ENCODE assay signal across 33 cellular contexts in genomic region chr2:144854596-144854995, GRCh38.
DNase-seq lines count a peak whose midpoint lies in the region; ATAC-seq, FAIRE-seq and TF ChIP-seq lines count a peak whose summit lies in the region.
"Had no signal": no experiment of that assay in that cellular context is flagged by ENCODE, and none has a peak within 500 bp of the region (broad histone marks: within the 10 kb centered on the region; RNA-seq: fewer than 3 reads in every experiment).

No MANE protein-coding gene starts in this region.

- BruUV-seq in PC-9 (replicated peaks; lab: Mats Ljungman, UMichigan) (no TSS peak), K562 (replicated peaks; lab: Mats Ljungman, UMichigan) (no TSS peak)

- ATAC-seq in K562 (no peak), GM23338 (no peak)
- ATAC-seq: A549; CD8-positive, alpha-beta T cell had no signal

- H3K36me3 ChIP-seq in PC-9 (ENCODE audit: low read depth) (no peaks in the 10 kb centered on the region), K562 (ENCODE audit: control insufficient read depth, insufficient read depth, low read length) (no peaks in the 10 kb centered on the region), GM23338 (ENCODE audit: insufficient read depth) (no peaks in the 10 kb centered on the region)
- H3K36me3 ChIP-seq: BE2C; BLaER1; BLaER1 treated with 17β-estradiol and CSF1 and Interleukin-3, amounts not matched to agents 10 nM and 100 nM had no signal

- no peak overlapping the region for H3K4me3 Mint-ChIP-seq in GM23338
- H3K4me3 Mint-ChIP-seq: B cell; CD14-positive monocyte; CD4-positive, alpha-beta memory T cell; CD4-positive, alpha-beta T cell; CD8-positive, alpha-beta memory T cell; CD8-positive, alpha-beta T cell had no signal

- H3K9me2 ChIP-seq in PC-9 (ENCODE audit: insufficient read depth) (no peaks in the 10 kb centered on the region), GM23338 (ENCODE audit: insufficient read depth) (no peaks in the 10 kb centered on the region)

- H3F3A ChIP-seq in PC-9 (ENCODE audit: insufficient read depth, low read depth) (no peaks in the 10 kb centered on the region), GM23338 (replicated peaks; ENCODE audit: low read depth) (no peaks in the 10 kb centered on the region)

- in situ Hi-C loops in K562 (cut with MboI), result no loop called here

- no peaks in the 10 kb centered on the region for H3K4me1 ChIP-seq in PC-9 (replicated peaks; ENCODE audit: insufficient read depth)
- H3K4me1 ChIP-seq in K562 (replicated peaks in 1 of 2; ENCODE audit: control insufficient read depth in 2 of 2, insufficient read depth in 2 of 2, low read length in 2 of 2), result no peaks in the 10 kb centered on the region
- H3K4me1 ChIP-seq in GM23338 (ENCODE audit: insufficient read depth), result no peaks in the 10 kb centered on the region; the same call in 1 of the 2 replicates
- H3K4me1 ChIP-seq: A549; BE2C; BLaER1; BLaER1 treated with 17β-estradiol and CSF1 and Interleukin-3, amounts not matched to agents 10 nM and 100 nM; Caco-2 had no signal

- H3K27ac ChIP-seq in PC-9, result no peak overlapping the region
- no peak overlapping the region for H3K27ac ChIP-seq in K562 (ENCODE audit: extremely low read depth, low read depth, low read length)
- no peak overlapping the region for H3K27ac ChIP-seq in GM23338 (ENCODE audit: low read depth)
- H3K27ac ChIP-seq: 22Rv1; A549; BLaER1; BLaER1 treated with 17β-estradiol and CSF1 and Interleukin-3, amounts not matched to agents 10 nM and 100 nM; C4-2B had no signal

- H2AFZ ChIP-seq in PC-9 (peak overlapping the region; percentile 67), K562 (ENCODE audit: low read depth, low read length) (no peak overlapping the region), GM23338 (no peak overlapping the region)

- no peaks in the 10 kb centered on the region for H3K9me1 ChIP-seq in K562 (ENCODE audit: control insufficient read depth, insufficient read depth, low read length)

- CTCF ChIA-PET in PC-9 (lab: Charles Lee), result no interaction called here
- CTCF ChIA-PET in K562 (lab: Yijun Ruan, JAX; ENCODE audit: low intra/inter-chr PET ratio), result no interaction called here

- TF ChIP-seq CTCF in PC-9 (conservative IDR thresholded peaks at IDR 0.05), result no peak
- TF ChIP-seq CTCF in K562 (IDR thresholded peaks at IDR 0.05 in 2 of 3, conservative IDR thresholded peaks at IDR 0.05 in 1 of 3; ENCODE audit: insufficient read depth in 2 of 3, low read depth in 1 of 3, low read length in 3 of 3), result no peak
- no peak for TF ChIP-seq CTCF in GM23338 (conservative IDR thresholded peaks at IDR 0.05; ENCODE audit: low read depth in 2 of 2)

- no peaks in the 10 kb centered on the region for H3K27me3 ChIP-seq in PC-9 (ENCODE audit: insufficient read depth, low read depth)
- H3K27me3 ChIP-seq in K562 (ENCODE audit: control insufficient read depth in 2 of 2, insufficient read depth in 2 of 2, low read length in 2 of 2), result no peaks in the 10 kb centered on the region
- H3K27me3 ChIP-seq in GM23338 (ENCODE audit: insufficient read depth), result no peaks in the 10 kb centered on the region
- H3K27me3 ChIP-seq: BE2C; BLaER1; BLaER1 treated with 17β-estradiol and CSF1 and Interleukin-3, amounts not matched to agents 10 nM and 100 nM had no signal

- no peaks in the 10 kb centered on the region for H3K36me3 Mint-ChIP-seq in GM23338 (ENCODE audit: low read depth)
- H3K36me3 Mint-ChIP-seq: CD4-positive, alpha-beta memory T cell; CD4-positive, CD25-positive, alpha-beta regulatory T cell; CD8-positive, alpha-beta memory T cell; CD8-positive, alpha-beta T cell had no signal

- H3K4me1 Mint-ChIP-seq in GM23338, result peaks cover 16% of the 10 kb centered on the region
- H3K4me1 Mint-ChIP-seq: CD14-positive monocyte; CD4-positive, alpha-beta memory T cell; CD4-positive, CD25-positive, alpha-beta regulatory T cell had no signal

- H3K27me3 Mint-ChIP-seq in GM23338 (ENCODE audit: insufficient read depth, low read depth, poor library complexity), result no peaks in the 10 kb centered on the region
- H3K27me3 Mint-ChIP-seq: B cell; CD4-positive, alpha-beta memory T cell; CD4-positive, alpha-beta T cell; CD4-positive, CD25-positive, alpha-beta regulatory T cell; CD8-positive, alpha-beta memory T cell had no signal

- no peak for FAIRE-seq in K562 (lab: Jason Lieb, UNC)
- FAIRE-seq: A204.1, A549, D721Med had no signal

- H3K9me3 ChIP-seq in PC-9 (ENCODE audit: insufficient read depth, low read depth) (no peaks in the 10 kb centered on the region), K562 (replicated peaks; ENCODE audit: control insufficient read depth, insufficient read depth, low read depth, low read length) (no peaks in the 10 kb centered on the region; the same call in 1 of the 2 replicates)
- H3K9me3 ChIP-seq: BE2C, Caco-2 had no signal

- no peak for TF ChIP-seq POLR2A in K562 (conservative IDR thresholded peaks at IDR 0.05)

- WGBS in K562 (ENCODE audit: insufficient coverage, low coverage, missing lambda C conversion rate), result 55% methylated on average over 4 of the region's 4 CpGs

- H3K4me2 ChIP-seq in PC-9 (no peak overlapping the region), K562 (ENCODE audit: insufficient read depth, low read length) (no peak overlapping the region), GM23338 (no peak overlapping the region)
- H3K4me2 ChIP-seq: A549; BLaER1; BLaER1 treated with 17β-estradiol and CSF1 and Interleukin-3, amounts not matched to agents 10 nM and 100 nM had no signal

- no peak overlapping the region for H3K9ac ChIP-seq in K562 (ENCODE audit: insufficient read depth in 1 of 2, low read depth in 2 of 2, low read length in 2 of 2)
- H3K9ac ChIP-seq: BLaER1; BLaER1 treated with 17β-estradiol and CSF1 and Interleukin-3, amounts not matched to agents 10 nM and 100 nM had no signal

- intact Hi-C loops in PC-9 (cut with micrococcal nuclease; ENCODE audit: unreplicated experiment), result no loop called here
- intact Hi-C loops in K562 (cut with micrococcal nuclease), result no loop called here

- TF ChIP-seq RAD21 in K562 (CRISPR knock-in tag; conservative IDR thresholded peaks at IDR 0.05 in 1 of 2, IDR thresholded peaks at IDR 0.05 in 1 of 2), result no peak

- no peaks in the 10 kb centered on the region for H4K20me1 ChIP-seq in PC-9 (ENCODE audit: insufficient read depth)
- H4K20me1 ChIP-seq in K562 (replicated peaks; ENCODE audit: control insufficient read depth, insufficient read depth, low read length), result no peaks in the 10 kb centered on the region
- H4K20me1 ChIP-seq in GM23338 (replicated peaks; ENCODE audit: insufficient read depth), result no peaks in the 10 kb centered on the region
- H4K20me1 ChIP-seq: BLaER1; BLaER1 treated with 17β-estradiol and CSF1 and Interleukin-3, amounts not matched to agents 10 nM and 100 nM had no signal

- H3K27ac Mint-ChIP-seq in GM23338, result no peak overlapping the region
- H3K27ac Mint-ChIP-seq: B cell; CD4-positive, alpha-beta memory T cell; CD4-positive, alpha-beta T cell; CD4-positive, CD25-positive, alpha-beta regulatory T cell; CD8-positive, alpha-beta memory T cell; CD8-positive, alpha-beta T cell had no signal

- peaks cover 6% of the 10 kb centered on the region; the same call in 1 of the 3 replicates for H3K9me3 Mint-ChIP-seq in GM23338
- H3K9me3 Mint-ChIP-seq: CD4-positive, alpha-beta T cell; CD8-positive, alpha-beta memory T cell had no signal

- POLR2A ChIA-PET in PC-9 (lab: Charles Lee; ENCODE audit: unreplicated experiment) (no interaction called here), K562 (lab: Yijun Ruan, JAX) (no interaction called here)

- H3K4me3 ChIP-seq in PC-9 (no peak overlapping the region), K562 (no peak overlapping the region), GM23338 (no peak overlapping the region)
- H3K4me3 ChIP-seq: A549; BLaER1; BLaER1 treated with 17β-estradiol and CSF1 and Interleukin-3, amounts not matched to agents 10 nM and 100 nM had no signal

- DNase-seq in PC-9 (no peak), K562 (ENCODE audit: extremely low read depth in 1 of 4, low spot score in 3 of 4) (no peak), GM23338 (ENCODE audit: low spot score) (no peak), NCI-H2171 (lab: John Stamatoyannopoulos, UW) (no peak)
- DNase-seq: 8988T; ACHN; AML-193; BE2C; C1 segment of cervical spinal cord; Caco-2; Calu3; CD4-positive, alpha-beta memory T cell; CD4-positive, alpha-beta T cell; CD4-positive, CD25-positive, alpha-beta regulatory T cell; CD8-positive, alpha-beta memory T cell; CD8-positive, alpha-beta T cell; COR-L47; DMS 273 treated with DMSO at 0.1 percent for 48 hours; DMS153; DMS53; DMS79; DMS79 treated with DMSO at 0.1 percent for 48 hours; DND-41; EL had no signal

- no peak for TF ChIP-seq EP300 in K562 (IDR thresholded peaks at IDR 0.05; ENCODE audit: low read length)

- H3K79me2 ChIP-seq in PC-9 (ENCODE audit: low read depth), result no peaks in the 10 kb centered on the region
- H3K79me2 ChIP-seq in K562 (ENCODE audit: control insufficient read depth, insufficient read depth, low read length), result no peaks in the 10 kb centered on the region
- no peaks in the 10 kb centered on the region for H3K79me2 ChIP-seq in GM23338 (replicated peaks; ENCODE audit: insufficient read depth)

TF ChIP-seq in K562, 482 proteins besides CTCF, POLR2A, EP300 and RAD21 (continues in another document):
- TF ChIP-seq ZNF354B (CRISPR knock-in tag; IDR thresholded peaks at IDR 0.05) (0 out of 2 replicates have a peak, but pooled peaks have one; percentile 51), ZNF507 (tag; conservative IDR thresholded peaks at IDR 0.05) (peak; percentile 93)

TF ChIP-seq in GM23338, 12 proteins besides CTCF, POLR2A, EP300 and RAD21:
- no peak for TF ChIP-seq EZH2 (IDR thresholded peaks at IDR 0.05; ENCODE audit: low read depth, unreplicated experiment)
- TF ChIP-seq ZNF331 (CRISPR knock-in tag; IDR thresholded peaks at IDR 0.05; ENCODE audit: low read depth), result no peak
- no peak for TF ChIP-seq ETS1 (IDR thresholded peaks at IDR 0.05)
- TF ChIP-seq ZNF114 (CRISPR knock-in tag; IDR thresholded peaks at IDR 0.05), result no peak
